In genomic region chr6:19925533-19925932, GRCh38 we compare ENCODE assay signal across 29 cellular contexts.
A peak's percentile ranks its signal among the peaks of the same experiment; 100 is the strongest.
DNase-seq lines count a peak whose midpoint lies in the region; ATAC-seq and TF ChIP-seq lines count a peak whose summit lies in the region.
"Had no signal": no experiment of that assay in that cellular context is flagged by ENCODE, and none has a peak within 500 bp of the region (broad histone marks: within the 10 kb centered on the region; RNA-seq: fewer than 3 reads in every experiment).

No MANE protein-coding gene starts in this region.

- no peak for DNase-seq in Peyer's patch
- DNase-seq in NCI-H82 (lab: John Stamatoyannopoulos, UW) = no peak
- no peak for DNase-seq in thyroid gland
- no peak for DNase-seq in GM10266 (ENCODE audit: extremely low spot score)
- DNase-seq: activated CD4-positive, alpha-beta T cell treated with anti-CD3 and anti-CD28 coated beads for 36 hours; activated naive CD4-positive, alpha-beta T cell; activated T-cell treated with anti-CD3 and anti-CD28 coated beads, Interleukin-2, amount 50 U/mL, for 4 hours; adrenal gland; BE2C; brain microvascular endothelial cell; DMS79; effector CD8-positive, alpha-beta T cell; erythroblast; H7; Kasumi-1; mesendoderm; NCI-H187; NCI-H524 treated with DMSO at 0.1 percent for 48 hours; right lobe of liver; stimulated activated CD4-positive, alpha-beta T cell treated with anti-CD3 and anti-CD28 coated beads, Interleukin-12 subunit alpha, Interleukin-12 subunit beta, amount 100 ng/mL, for 4 hours; stimulated activated CD4-positive, alpha-beta T cell treated with anti-CD3 and anti-CD28 coated beads, Interleukin-4, amount 100 ng/mL, for 24 hours; stimulated activated naive CD4-positive, alpha-beta T cell; uterus had no signal

- H3K27me3 ChIP-seq in Peyer's patch = no peaks in the 10 kb centered on the region
- H3K27me3 ChIP-seq in thyroid gland = no peaks in the 10 kb centered on the region
- H3K27me3 ChIP-seq: adrenal gland, BE2C, brain microvascular endothelial cell, right lobe of liver, SJSA1, uterus had no signal

- no peaks in the 10 kb centered on the region for H3K9me3 ChIP-seq in Peyer's patch
- H3K9me3 ChIP-seq in thyroid gland = no peaks in the 10 kb centered on the region
- H3K9me3 ChIP-seq: adrenal gland, BE2C, right lobe of liver, SJSA1, uterus had no signal

- 92 to 95% methylated on average over 1 of the region's 1 CpG for WGBS in thyroid gland, 2 donors

- no peaks in the 10 kb centered on the region for H3K4me1 ChIP-seq in Peyer's patch
- no peaks in the 10 kb centered on the region for H3K4me1 ChIP-seq in thyroid gland
- H3K4me1 ChIP-seq: adrenal gland, BE2C, right lobe of liver, uterus had no signal

- no peak overlapping the region for H3K4me3 ChIP-seq in Peyer's patch
- H3K4me3 ChIP-seq in thyroid gland (replicated peaks in 1 of 3) = no peak overlapping the region
- H3K4me3 ChIP-seq: adrenal gland, right lobe of liver, SJSA1, uterus had no signal

- TF ChIP-seq CTCF in Peyer's patch (IDR thresholded peaks at IDR 0.05) (no peak), thyroid gland (IDR thresholded peaks at IDR 0.05) (no peak), GM10266 (IDR thresholded peaks at IDR 0.05; ENCODE audit: control insufficient read depth, insufficient read depth, low read depth, missing control alignments) (no peak)

- ATAC-seq in GM18499 (IDR thresholded peaks at IDR 0.05; ENCODE audit: insufficient read depth, unreplicated experiment) (peak; percentile 75), GM19351 (IDR thresholded peaks at IDR 0.05; ENCODE audit: unreplicated experiment) (peak; percentile 81), HG02759 (IDR thresholded peaks at IDR 0.05; ENCODE audit: unreplicated experiment) (peak; percentile 73), HG03432 (IDR thresholded peaks at IDR 0.05; ENCODE audit: unreplicated experiment) (peak; percentile 69)
- ATAC-seq: activated CD4-positive, alpha-beta T cell treated with anti-CD3 and anti-CD28 coated beads for 36 hours; activated T-cell treated with anti-CD3 and anti-CD28 coated beads, Interleukin-2, amount 50 U/mL, for 4 hours; right lobe of liver had no signal

- H3K36me3 ChIP-seq in Peyer's patch (no peaks in the 10 kb centered on the region), thyroid gland (no peaks in the 10 kb centered on the region)
- H3K36me3 ChIP-seq: adrenal gland, BE2C, brain microvascular endothelial cell, right lobe of liver, SJSA1, uterus had no signal

- intact Hi-C loops in thyroid gland (cut with DNase I) = no loop called here

- no peak for TF ChIP-seq POLR2A in Peyer's patch (IDR thresholded peaks at IDR 0.05)
- no peak for TF ChIP-seq POLR2A in thyroid gland (IDR thresholded peaks at IDR 0.05)

- H3K27ac ChIP-seq in Peyer's patch (no peak overlapping the region), thyroid gland (no peak overlapping the region)
- H3K27ac ChIP-seq: adrenal gland, brain microvascular endothelial cell, HL-60, right lobe of liver, SJSA1, uterus had no signal
